In the genomic region with DNA sequence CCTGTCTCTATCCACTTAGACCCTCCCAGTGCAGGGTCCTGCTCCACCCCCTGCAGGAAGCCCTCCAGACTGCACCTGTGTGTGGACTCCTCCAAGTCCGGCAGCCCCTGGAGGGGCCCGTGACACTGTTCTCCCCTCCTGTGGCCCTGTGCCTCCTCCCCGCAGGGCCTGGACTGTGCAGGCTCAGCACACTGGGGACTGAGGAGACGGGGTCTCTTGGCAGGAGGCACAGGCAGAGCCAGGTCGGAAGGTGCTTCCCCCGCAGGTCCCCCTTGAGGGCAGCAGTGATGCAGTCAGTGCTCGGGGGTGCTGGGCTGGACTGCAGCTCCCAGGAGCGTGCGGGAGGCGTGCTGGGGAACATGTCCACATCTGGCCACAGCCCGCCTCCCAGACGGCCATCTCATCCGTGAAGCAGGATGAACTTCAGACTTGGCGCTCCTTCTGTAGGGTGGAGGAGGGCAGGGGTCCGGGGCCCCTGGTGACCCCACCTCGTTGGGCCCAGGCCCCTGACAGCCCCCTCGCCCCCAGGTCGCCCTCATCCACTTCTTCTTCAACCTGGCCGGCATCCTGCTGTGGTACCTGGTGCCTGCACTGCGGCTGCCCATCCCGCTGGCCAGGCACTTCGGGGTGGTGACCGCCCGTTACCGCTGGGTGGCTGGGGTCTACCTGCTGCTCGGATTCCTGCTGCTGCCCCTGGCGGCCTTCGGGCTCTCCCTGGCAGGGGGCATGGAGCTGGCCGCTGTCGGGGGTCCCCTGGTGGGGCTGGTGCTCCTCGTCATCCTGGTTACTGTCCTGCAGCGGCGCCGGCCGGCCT, we compare ENCODE assay signal across 1 cellular context.
TF ChIP-seq lines count a peak whose summit lies in the region.

No MANE protein-coding gene starts in this region.

TF ChIP-seq in HepG2, 621 proteins besides CTCF, POLR2A, EP300 and RAD21 (continued from another document):
- TF ChIP-seq, protein P1, sequence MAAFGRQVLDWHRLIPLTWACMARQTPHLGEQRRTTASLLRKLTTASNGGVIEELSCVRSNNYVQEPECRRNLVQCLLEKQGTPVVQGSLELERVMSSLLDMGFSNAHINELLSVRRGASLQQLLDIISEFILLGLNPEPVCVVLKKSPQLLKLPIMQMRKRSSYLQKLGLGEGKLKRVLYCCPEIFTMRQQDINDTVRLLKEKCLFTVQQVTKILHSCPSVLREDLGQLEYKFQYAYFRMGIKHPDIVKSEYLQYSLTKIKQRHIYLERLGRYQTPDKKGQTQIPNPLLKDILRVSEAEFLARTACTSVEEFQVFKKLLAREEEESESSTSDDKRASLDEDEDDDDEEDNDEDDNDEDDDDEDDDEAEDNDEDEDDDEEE (CRISPR knock-in tag; IDR thresholded peaks at IDR 0.05), result peak; percentile 79; the same call in 1 of the 2 replicates
- TF ChIP-seq ZFP62 (CRISPR knock-in tag; IDR thresholded peaks at IDR 0.05), result no peak
- TF ChIP-seq TFE3 (CRISPR knock-in tag; IDR thresholded peaks at IDR 0.05), result peak; percentile 48; the same call in 1 of the 2 replicates
- peak; percentile 60; the same call in 1 of the 2 replicates for TF ChIP-seq HDAC2 (CRISPR knock-in tag; IDR thresholded peaks at IDR 0.05)
- TF ChIP-seq, protein P2, sequence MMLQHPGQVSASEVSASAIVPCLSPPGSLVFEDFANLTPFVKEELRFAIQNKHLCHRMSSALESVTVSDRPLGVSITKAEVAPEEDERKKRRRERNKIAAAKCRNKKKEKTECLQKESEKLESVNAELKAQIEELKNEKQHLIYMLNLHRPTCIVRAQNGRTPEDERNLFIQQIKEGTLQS (CRISPR knock-in tag; IDR thresholded peaks at IDR 0.05), result no peak
- TF ChIP-seq TFDP1 (CRISPR knock-in tag; IDR thresholded peaks at IDR 0.05; ENCODE audit: borderline replicate concordance), result peak; percentile 61; the same call in 1 of the 2 replicates
- peak; percentile 7; the same call in 1 of the 2 replicates for TF ChIP-seq NR2F6 (IDR thresholded peaks at IDR 0.05)
- no peak for TF ChIP-seq NR2F6 (CRISPR knock-in tag; IDR thresholded peaks at IDR 0.05)
- peak; percentile 28; the same call in 1 of the 2 replicates for TF ChIP-seq SP5 (CRISPR knock-in tag; IDR thresholded peaks at IDR 0.05; ENCODE audit: borderline replicate concordance, low read depth)
- TF ChIP-seq, protein P3, sequence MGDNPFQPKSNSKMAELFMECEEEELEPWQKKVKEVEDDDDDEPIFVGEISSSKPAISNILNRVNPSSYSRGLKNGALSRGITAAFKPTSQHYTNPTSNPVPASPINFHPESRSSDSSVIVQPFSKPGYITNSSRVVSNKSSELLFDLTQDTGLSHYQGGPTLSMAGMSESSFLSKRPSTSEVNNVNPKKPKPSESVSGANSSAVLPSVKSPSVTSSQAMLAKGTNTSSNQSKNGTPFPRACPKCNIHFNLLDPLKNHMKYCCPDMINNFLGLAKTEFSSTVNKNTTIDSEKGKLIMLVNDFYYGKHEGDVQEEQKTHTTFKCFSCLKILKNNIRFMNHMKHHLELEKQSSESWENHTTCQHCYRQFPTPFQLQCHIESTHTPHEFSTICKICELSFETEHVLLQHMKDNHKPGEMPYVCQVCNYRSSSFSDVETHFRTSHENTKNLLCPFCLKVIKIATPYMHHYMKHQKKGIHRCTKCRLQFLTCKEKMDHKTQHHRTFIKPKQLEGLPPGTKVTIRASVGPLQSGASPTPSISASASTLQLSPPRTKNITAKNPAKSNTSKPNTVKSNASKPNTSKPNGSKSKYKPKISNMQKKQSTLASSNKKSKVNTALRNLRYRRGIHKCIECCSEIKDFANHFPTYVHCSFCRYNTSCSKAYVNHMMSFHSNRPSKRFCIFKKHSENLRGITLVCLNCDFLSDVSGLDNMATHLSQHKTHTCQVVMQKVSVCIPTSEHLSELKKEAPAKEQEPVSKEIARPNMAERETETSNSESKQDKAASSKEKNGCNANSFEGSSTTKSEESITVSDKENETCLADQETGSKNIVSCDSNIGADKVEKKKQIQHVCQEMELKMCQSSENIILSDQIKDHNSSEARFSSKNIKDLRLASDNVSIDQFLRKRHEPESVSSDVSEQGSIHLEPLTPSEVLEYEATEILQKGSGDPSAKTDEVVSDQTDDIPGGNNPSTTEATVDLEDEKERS (CRISPR knock-in tag; IDR thresholded peaks at IDR 0.05), result no peak
- peak; percentile 49; the same call in 1 of the 2 replicates for TF ChIP-seq TBX2 (CRISPR knock-in tag; IDR thresholded peaks at IDR 0.05; ENCODE audit: borderline replicate concordance)
- TF ChIP-seq HOXA7 (CRISPR knock-in tag; IDR thresholded peaks at IDR 0.05), result 0 out of 2 replicates have a peak, but pooled peaks have one; percentile 19
- no peak for TF ChIP-seq ZNF569 (CRISPR knock-in tag; IDR thresholded peaks at IDR 0.05; ENCODE audit: borderline replicate concordance)
- peak; percentile 29 for TF ChIP-seq SOX5 (CRISPR knock-in tag; IDR thresholded peaks at IDR 0.05; ENCODE audit: borderline replicate concordance)
- peak; percentile 44; the same call in 1 of the 2 replicates for TF ChIP-seq ZBTB26 (CRISPR knock-in tag; IDR thresholded peaks at IDR 0.05; ENCODE audit: borderline replicate concordance)
- TF ChIP-seq ZBTB7A (CRISPR knock-in tag; IDR thresholded peaks at IDR 0.05), result peak; percentile 1; the same call in 1 of the 2 replicates
- 0 out of 2 replicates have a peak, but pooled peaks have one; percentile 35 for TF ChIP-seq ZNF44 (CRISPR knock-in tag; IDR thresholded peaks at IDR 0.05)
- peak; percentile 75 for TF ChIP-seq IKZF4 (CRISPR knock-in tag; IDR thresholded peaks at IDR 0.05; ENCODE audit: borderline replicate concordance, low read depth, not compliant biosample characterization)
- TF ChIP-seq, protein P4, sequence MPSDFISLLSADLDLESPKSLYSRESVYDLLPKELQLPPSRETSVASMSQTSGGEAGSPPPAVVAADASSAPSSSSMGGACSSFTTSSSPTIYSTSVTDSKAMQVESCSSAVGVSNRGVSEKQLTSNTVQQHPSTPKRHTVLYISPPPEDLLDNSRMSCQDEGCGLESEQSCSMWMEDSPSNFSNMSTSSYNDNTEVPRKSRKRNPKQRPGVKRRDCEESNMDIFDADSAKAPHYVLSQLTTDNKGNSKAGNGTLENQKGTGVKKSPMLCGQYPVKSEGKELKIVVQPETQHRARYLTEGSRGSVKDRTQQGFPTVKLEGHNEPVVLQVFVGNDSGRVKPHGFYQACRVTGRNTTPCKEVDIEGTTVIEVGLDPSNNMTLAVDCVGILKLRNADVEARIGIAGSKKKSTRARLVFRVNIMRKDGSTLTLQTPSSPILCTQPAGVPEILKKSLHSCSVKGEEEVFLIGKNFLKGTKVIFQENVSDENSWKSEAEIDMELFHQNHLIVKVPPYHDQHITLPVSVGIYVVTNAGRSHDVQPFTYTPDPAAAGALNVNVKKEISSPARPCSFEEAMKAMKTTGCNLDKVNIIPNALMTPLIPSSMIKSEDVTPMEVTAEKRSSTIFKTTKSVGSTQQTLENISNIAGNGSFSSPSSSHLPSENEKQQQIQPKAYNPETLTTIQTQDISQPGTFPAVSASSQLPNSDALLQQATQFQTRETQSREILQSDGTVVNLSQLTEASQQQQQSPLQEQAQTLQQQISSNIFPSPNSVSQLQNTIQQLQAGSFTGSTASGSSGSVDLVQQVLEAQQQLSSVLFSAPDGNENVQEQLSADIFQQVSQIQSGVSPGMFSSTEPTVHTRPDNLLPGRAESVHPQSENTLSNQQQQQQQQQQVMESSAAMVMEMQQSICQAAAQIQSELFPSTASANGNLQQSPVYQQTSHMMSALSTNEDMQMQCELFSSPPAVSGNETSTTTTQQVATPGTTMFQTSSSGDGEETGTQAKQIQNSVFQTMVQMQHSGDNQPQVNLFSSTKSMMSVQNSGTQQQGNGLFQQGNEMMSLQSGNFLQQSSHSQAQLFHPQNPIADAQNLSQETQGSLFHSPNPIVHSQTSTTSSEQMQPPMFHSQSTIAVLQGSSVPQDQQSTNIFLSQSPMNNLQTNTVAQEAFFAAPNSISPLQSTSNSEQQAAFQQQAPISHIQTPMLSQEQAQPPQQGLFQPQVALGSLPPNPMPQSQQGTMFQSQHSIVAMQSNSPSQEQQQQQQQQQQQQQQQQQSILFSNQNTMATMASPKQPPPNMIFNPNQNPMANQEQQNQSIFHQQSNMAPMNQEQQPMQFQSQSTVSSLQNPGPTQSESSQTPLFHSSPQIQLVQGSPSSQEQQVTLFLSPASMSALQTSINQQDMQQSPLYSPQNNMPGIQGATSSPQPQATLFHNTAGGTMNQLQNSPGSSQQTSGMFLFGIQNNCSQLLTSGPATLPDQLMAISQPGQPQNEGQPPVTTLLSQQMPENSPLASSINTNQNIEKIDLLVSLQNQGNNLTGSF (CRISPR knock-in tag; IDR thresholded peaks at IDR 0.05), result no peak
